Comparison of ENCODE assay signal across 9 cellular contexts in genomic region chr5:158812381-158812780, GRCh38.
A peak's percentile ranks its signal among the peaks of the same experiment; 100 is the strongest.
DNase-seq lines count a peak whose midpoint lies in the region; ATAC-seq lines count a peak whose summit lies in the region.
"Had no signal": no experiment of that assay in that cellular context is flagged by ENCODE, and none has a peak within 500 bp of the region (broad histone marks: within the 10 kb centered on the region; RNA-seq: fewer than 3 reads in every experiment).

No MANE protein-coding gene starts in this region.

- peak overlapping the region; percentile 46; the same call in 1 of the 2 replicates for H3K4me3 ChIP-seq in GM08714 (ENCODE audit: low read length)
- H3K4me3 ChIP-seq: ovary had no signal

- peak; percentile 85 for ATAC-seq in GM21825 (IDR thresholded peaks at IDR 0.05; ENCODE audit: unreplicated experiment)
- no peak for ATAC-seq in stimulated activated naive CD8-positive, alpha-beta T cell treated with anti-CD3 and anti-CD28 coated beads, Interleukin-15, Interleukin-2, amounts not matched to agents 100 U/mL and 50 U/mL, for 24 hours
- ATAC-seq in GM19035 (IDR thresholded peaks at IDR 0.05; ENCODE audit: unreplicated experiment), result no peak

- DNase-seq in T follicular helper cell (ENCODE audit: low read depth) (peak; percentile 11), NCI-H2196 (lab: John Stamatoyannopoulos, UW; ENCODE audit: unreplicated experiment) (no peak), NCI-H187 (lab: John Stamatoyannopoulos, UW) (no peak)
- DNase-seq in central memory CD4-positive, alpha-beta T cell, result peak; percentile 38
- peak; percentile 52 for DNase-seq in stimulated activated naive CD8-positive, alpha-beta T cell treated with anti-CD3 and anti-CD28 coated beads, Interleukin-15, Interleukin-2, amounts not matched to agents 100 U/mL and 50 U/mL, for 24 hours

Comparison
In these comparisons a context has a peak if more than half of its experiments do, and no peak if none do; other contexts are left out.
1. DNase-seq: peak in T follicular helper cell (single experiment), central memory CD4-positive, alpha-beta T cell (single experiment) and stimulated activated naive CD8-positive, alpha-beta T cell treated with anti-CD3 and anti-CD28 coated beads, Interleukin-15, Interleukin-2, amounts not matched to agents 100 U/mL and 50 U/mL, for 24 hours (single experiment); none in NCI-H2196 (single experiment) and NCI-H187 (0 of 2).